1 cellular context compared by ENCODE assay signal in the genomic region with DNA sequence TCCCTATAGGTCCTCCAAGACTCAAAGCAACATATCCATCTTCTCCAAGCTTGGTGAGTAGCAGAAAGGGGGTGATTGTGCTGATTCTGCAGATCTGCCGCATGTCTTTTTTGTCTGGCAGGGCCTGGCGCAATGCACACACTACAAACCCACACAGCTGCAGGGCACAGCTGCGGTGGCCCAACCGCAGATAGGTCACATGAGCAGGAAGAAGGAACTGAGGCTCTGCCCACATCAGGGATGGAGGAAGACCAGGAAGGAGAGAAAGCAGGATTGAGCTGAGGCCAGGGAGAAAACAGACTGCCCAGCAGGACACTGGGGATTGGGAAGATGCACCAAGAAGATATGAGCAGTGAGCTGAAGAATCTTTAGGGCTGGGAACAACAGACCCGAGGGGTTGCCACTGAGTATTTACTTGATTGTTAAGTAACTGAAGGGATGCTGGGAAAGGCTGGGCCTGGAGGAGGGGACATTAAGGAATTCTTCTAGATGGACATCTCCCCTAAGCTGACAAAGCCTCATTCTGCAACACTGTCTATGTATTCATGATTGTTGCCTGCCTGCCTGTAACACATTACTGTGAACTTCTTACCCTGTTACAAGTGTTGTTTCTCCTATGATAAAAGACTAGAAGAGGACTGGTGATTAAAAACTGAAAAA.
TF ChIP-seq lines count a peak whose summit lies in the region.

No MANE protein-coding gene starts in this region.

TF ChIP-seq in H1, 55 proteins besides CTCF, POLR2A, EP300 and RAD21 (continued from another document):
- TF ChIP-seq CTBP2 (IDR thresholded peaks at IDR 0.05; ENCODE audit: borderline replicate concordance, insufficient read depth, insufficient read length, low read length): no peak
- TF ChIP-seq KDM1A (IDR thresholded peaks at IDR 0.05; ENCODE audit: borderline replicate concordance, low read length): no peak
- TF ChIP-seq SAP30 (IDR thresholded peaks at IDR 0.05; ENCODE audit: insufficient read depth, insufficient replicate concordance, low read length): no peak
- no peak for TF ChIP-seq SRF (IDR thresholded peaks at IDR 0.05; ENCODE audit: low read depth, low read length)
